ENCODE assay signal across 8 cellular contexts in the genomic region with DNA sequence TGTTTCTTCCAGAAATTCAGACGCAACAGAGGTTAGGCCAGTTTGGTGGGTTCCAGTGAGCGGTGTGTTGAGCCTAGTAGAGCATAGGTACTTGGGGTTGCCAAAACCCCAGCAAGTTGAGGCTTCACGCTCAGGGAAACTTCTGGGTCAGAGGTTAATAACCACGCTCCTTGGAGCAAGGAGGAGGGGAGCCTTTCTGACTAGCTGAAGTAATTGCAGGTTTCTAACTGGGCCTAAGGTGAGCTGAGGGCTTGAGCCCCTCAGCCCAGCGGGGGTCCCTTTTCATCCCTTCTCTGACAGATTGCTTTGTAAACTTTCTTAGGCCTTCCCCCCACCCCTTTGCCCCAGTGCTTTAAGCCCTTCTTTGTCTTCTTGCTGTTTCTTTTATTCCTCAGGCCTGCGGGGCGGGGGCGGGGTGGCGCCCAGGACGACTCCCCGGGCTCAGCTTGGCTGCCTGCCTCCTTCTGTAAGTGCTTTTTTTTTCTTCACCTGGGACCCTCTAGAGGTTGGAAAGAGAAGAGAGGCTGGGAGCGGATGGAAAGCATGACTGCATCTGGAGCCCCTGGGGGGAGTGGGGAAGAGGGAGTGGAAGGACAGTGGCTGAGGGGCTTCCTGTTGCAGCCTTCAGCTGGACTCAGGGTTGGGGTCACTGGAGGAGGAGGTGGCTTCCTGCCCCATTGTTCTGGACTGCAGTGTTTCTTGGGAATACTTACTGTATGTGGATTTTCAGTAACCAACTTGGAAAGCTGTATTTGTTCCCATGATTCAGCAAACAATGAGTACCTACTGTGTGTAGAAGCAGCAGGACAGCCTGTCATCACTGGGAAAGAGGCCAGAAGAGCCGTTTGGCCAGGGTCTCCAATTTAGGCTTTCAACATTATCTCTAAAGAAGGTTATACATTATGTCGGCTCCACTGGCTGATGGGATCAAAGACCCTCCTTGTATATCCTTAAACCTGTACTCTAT.
DNase-seq lines count a peak whose midpoint lies in the region; ATAC-seq and TF ChIP-seq lines count a peak whose summit lies in the region.

No MANE protein-coding gene starts in this region.

- no peaks in the 10 kb centered on the region for H3F3A ChIP-seq in MM.1S (ENCODE audit: insufficient read depth, low read length)

- DNase-seq in DMS 273 (lab: John Stamatoyannopoulos, UW; ENCODE audit: unreplicated experiment) (peak; percentile 70), NCI-H82 (lab: John Stamatoyannopoulos, UW) (peak; percentile 79), epithelial cell of prostate (ENCODE audit: low read depth, low spot score) (no peak), superior temporal gyrus (ENCODE audit: extremely low spot score) (no peak), MM.1S (no peak)

- no peak overlapping the region for H3K9ac ChIP-seq in parathyroid adenoma
- H3K9ac ChIP-seq in MM.1S (ENCODE audit: low read length), result no peak overlapping the region

- no peak overlapping the region for H2AFZ ChIP-seq in parathyroid adenoma
- H2AFZ ChIP-seq in MM.1S (ENCODE audit: low read length), result no peak overlapping the region

- TF ChIP-seq CTCF in parathyroid adenoma (IDR thresholded peaks at IDR 0.05) (no peak), MM.1S (IDR thresholded peaks at IDR 0.05; ENCODE audit: low read length) (no peak)

- H3K4me2 ChIP-seq in parathyroid adenoma (ENCODE audit: low read length), result peak overlapping the region; percentile 99
- no peak overlapping the region for H3K4me2 ChIP-seq in MM.1S (ENCODE audit: low read depth, low read length)

- H4K20me1 ChIP-seq in MM.1S (ENCODE audit: insufficient read depth, low read length), result no peaks in the 10 kb centered on the region

- H3K27ac ChIP-seq in epithelial cell of prostate (peak overlapping the region; percentile 91), parathyroid adenoma (peak overlapping the region; percentile 95), MM.1S (ENCODE audit: low read length) (no peak overlapping the region)

- no peak for ATAC-seq in GM18519 (IDR thresholded peaks at IDR 0.05; ENCODE audit: low FRiP score, unreplicated experiment)
- ATAC-seq in GM18498 (IDR thresholded peaks at IDR 0.05; ENCODE audit: unreplicated experiment), result no peak

- no peaks in the 10 kb centered on the region for H3K9me3 ChIP-seq in parathyroid adenoma (ENCODE audit: control insufficient read depth, low read length)
- H3K9me3 ChIP-seq in MM.1S (replicated peaks; ENCODE audit: insufficient read depth, low read length), result no peaks in the 10 kb centered on the region

- H3K9me2 ChIP-seq in MM.1S (replicated peaks; ENCODE audit: insufficient read depth, low read length), result no peaks in the 10 kb centered on the region

- H3K4me3 ChIP-seq in parathyroid adenoma (ENCODE audit: low read depth, low read length), result no peak overlapping the region
- no peak overlapping the region for H3K4me3 ChIP-seq in MM.1S (ENCODE audit: low read length)

- H3K27me3 ChIP-seq in parathyroid adenoma (ENCODE audit: control insufficient read depth, insufficient read depth, low read length) (no peaks in the 10 kb centered on the region), MM.1S (replicated peaks; ENCODE audit: insufficient read depth, low read length) (no peaks in the 10 kb centered on the region)

- H3K4me1 ChIP-seq in parathyroid adenoma (peaks cover 7% of the 10 kb centered on the region), MM.1S (ENCODE audit: low read length) (no peaks in the 10 kb centered on the region)

- H3K36me3 ChIP-seq in parathyroid adenoma (ENCODE audit: control insufficient read depth, insufficient read depth, low read length), result no peaks in the 10 kb centered on the region
- H3K36me3 ChIP-seq in MM.1S (replicated peaks; ENCODE audit: insufficient read depth, low read length), result no peaks in the 10 kb centered on the region; the same call in 1 of the 2 replicates

- H3K79me2 ChIP-seq in parathyroid adenoma, result no peaks in the 10 kb centered on the region
- H3K79me2 ChIP-seq in MM.1S (ENCODE audit: low read length), result 0 out of 2 replicates have a peak, but pooled peaks cover 5% of the 10 kb centered on the region

Comparison
In these comparisons a context has a peak if more than half of its experiments do, and no peak if none do; other contexts are left out.
1. DNase-seq: peak in DMS 273 (single experiment) and NCI-H82 (single experiment); none in epithelial cell of prostate (single experiment), superior temporal gyrus (single experiment) and MM.1S (single experiment).